ENCODE assay signal across 14 cellular contexts in the genomic region with DNA sequence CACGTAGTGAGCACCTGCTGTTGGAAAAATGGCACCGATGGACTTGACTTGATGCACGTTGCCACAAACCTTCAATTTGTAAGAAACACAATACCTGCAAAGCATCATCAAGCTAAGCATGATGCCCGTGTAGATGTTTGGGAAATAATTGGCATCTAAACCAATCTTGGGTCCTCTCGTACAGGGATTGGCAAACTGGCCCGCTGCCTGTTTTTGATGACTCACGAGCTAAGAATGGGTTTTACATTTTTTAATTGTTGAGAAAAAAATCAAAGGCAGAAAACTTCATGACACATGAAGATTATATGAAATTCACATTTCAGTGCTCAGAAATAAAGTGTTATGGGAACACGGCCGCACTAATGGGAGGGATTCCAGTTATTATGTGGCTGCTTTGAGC. TPM values are rescaled to one million over a fixed set of nuclear protein-coding genes. Genes with fewer than 3 reads are reported as not detected.
A peak's percentile ranks its signal among the peaks of the same experiment; 100 is the strongest.
DNase-seq lines count a peak whose midpoint lies in the region; ATAC-seq, FAIRE-seq and TF ChIP-seq lines count a peak whose summit lies in the region.
"Had no signal": no experiment of that assay in that cellular context is flagged by ENCODE, and none has a peak within 500 bp of the region (broad histone marks: within the 10 kb centered on the region; RNA-seq: fewer than 3 reads in every experiment).

No MANE protein-coding gene starts in this region.

- peaks cover 39% of the 10 kb centered on the region for H3K36me3 Mint-ChIP-seq in activated CD8-positive, alpha-beta memory T cell treated with anti-CD3 and anti-CD28 coated beads, Interleukin-2, amount 10 ng/mL, durations not matched to agents 7 days and 5 days

- H3K27me3 ChIP-seq in GM12878 (replicated peaks in 1 of 2; ENCODE audit: control insufficient read depth in 2 of 2, insufficient read depth in 2 of 2, low read length in 1 of 2): no peaks in the 10 kb centered on the region
- H3K27me3 ChIP-seq: ascending aorta, sigmoid colon, vagina had no signal

- H3K4me2 ChIP-seq in A549 (peak overlapping the region; percentile 21), GM12878 (ENCODE audit: control insufficient read depth, insufficient read depth) (no peak overlapping the region)

- TF ChIP-seq RAD21 in A549 (conservative IDR thresholded peaks at IDR 0.05 in 1 of 2, IDR thresholded peaks at IDR 0.05 in 1 of 2) (no peak), GM12878 (IDR thresholded peaks at IDR 0.05; ENCODE audit: insufficient read depth, low read depth, low read length) (no peak)

- H3K27ac ChIP-seq in A549: peak overlapping the region in 1 of 2 experiments; percentile 39; a peak in 3 of 6 replicates
- H3K27ac ChIP-seq in GM12878 (ENCODE audit: control insufficient read depth, insufficient read depth): no peak overlapping the region
- H3K27ac ChIP-seq: vagina had no signal

- POLR2A ChIA-PET in A549 (lab: Yijun Ruan, JAX) (interaction anchor here (1.2 kb wide), 1 partner anchor 50 kb away, joined by 3 read pairs; no protein-coding TSS in a partner anchor), GM12878 (lab: Charles Lee) (no interaction called here)

- TF ChIP-seq POLR2A in A549 (IDR thresholded peaks at IDR 0.05; ENCODE audit: low read length) (no peak), GM12878 (IDR thresholded peaks at IDR 0.05; ENCODE audit: low read depth, low read length) (no peak)

- H3K4me1 ChIP-seq in A549 (peaks cover 23% of the 10 kb centered on the region), GM12878 (ENCODE audit: control insufficient read depth, insufficient read depth, low read length) (no peaks in the 10 kb centered on the region; the same call in 1 of the 2 replicates)

- in situ Hi-C loops in GM12878 (cut with MboI): no loop called here

- ATAC-seq in A549: peak in 1 of 2 experiments; percentile 20; a peak in 1 of 6 replicates
- no peak for ATAC-seq in GM12878
- no peak for ATAC-seq in GM19397 (IDR thresholded peaks at IDR 0.05; ENCODE audit: unreplicated experiment)
- no peak for ATAC-seq in activated CD8-positive, alpha-beta memory T cell treated with anti-CD3 and anti-CD28 coated beads, Interleukin-2, amount 10 ng/mL, durations not matched to agents 7 days and 5 days

- WGBS in A549 (ENCODE audit: missing lambda C conversion rate): 42% methylated on average over 9 of the region's 9 CpGs
- WGBS in GM12878 (ENCODE audit: insufficient coverage, insufficient replicate concordance, low lambda C conversion rate, missing lambda C conversion rate): 88% methylated on average over 9 of the region's 9 CpGs

- RAD21 ChIA-PET in GM12878 (lab: Charles Lee; ENCODE audit: unreplicated experiment): no interaction called here

- intact Hi-C loops in GM12878 (cut with micrococcal nuclease; ENCODE audit: unreplicated experiment): no loop called here

- no peak overlapping the region for H3K4me3 Mint-ChIP-seq in activated CD8-positive, alpha-beta memory T cell treated with anti-CD3 and anti-CD28 coated beads, Interleukin-2, amount 10 ng/mL, durations not matched to agents 7 days and 5 days

- H3K9me3 ChIP-seq in A549: no peaks in the 10 kb centered on the region
- no peaks in the 10 kb centered on the region; the same call in 2 of the 3 replicates for H3K9me3 ChIP-seq in GM12878 (replicated peaks; ENCODE audit: control insufficient read depth, insufficient read depth, low read length)
- H3K9me3 ChIP-seq: ascending aorta, sigmoid colon, vagina had no signal

- H3K27me3 Mint-ChIP-seq in activated CD8-positive, alpha-beta memory T cell treated with anti-CD3 and anti-CD28 coated beads, Interleukin-2, amount 10 ng/mL, durations not matched to agents 7 days and 5 days: no peaks in the 10 kb centered on the region

- H3K9me3 Mint-ChIP-seq in activated CD8-positive, alpha-beta memory T cell treated with anti-CD3 and anti-CD28 coated beads, Interleukin-2, amount 10 ng/mL, durations not matched to agents 7 days and 5 days (ENCODE audit: low read depth): no peaks in the 10 kb centered on the region

- FAIRE-seq in A549 (lab: Jason Lieb, UNC) (peak; percentile 39), GM12878 (lab: Jason Lieb, UNC) (no peak)

- peaks cover 19% of the 10 kb centered on the region for H3K4me1 Mint-ChIP-seq in activated CD8-positive, alpha-beta memory T cell treated with anti-CD3 and anti-CD28 coated beads, Interleukin-2, amount 10 ng/mL, durations not matched to agents 7 days and 5 days

- H3K79me2 ChIP-seq in GM12878 (ENCODE audit: control insufficient read depth, insufficient read depth, low read length): peaks cover 32% of the 10 kb centered on the region

- no peak overlapping the region for H3K27ac Mint-ChIP-seq in activated CD8-positive, alpha-beta memory T cell treated with anti-CD3 and anti-CD28 coated beads, Interleukin-2, amount 10 ng/mL, durations not matched to agents 7 days and 5 days

- H3K9ac ChIP-seq in GM12878 (ENCODE audit: control insufficient read depth, insufficient read depth, low read length): no peak overlapping the region

- SMC1A ChIA-PET in GM12878 (lab: Charles Lee; ENCODE audit: uncharacterized antibody, unreplicated experiment): no interaction called here

- no peak for TF ChIP-seq EP300 in A549 (IDR thresholded peaks at IDR 0.05)
- TF ChIP-seq EP300 in GM12878 (IDR thresholded peaks at IDR 0.05; ENCODE audit: borderline replicate concordance in 1 of 2, control insufficient read depth in 1 of 2, low read depth in 2 of 2, low read length in 2 of 2): no peak

- peak in 1 of 2 experiments; percentile 36 for DNase-seq in A549 (ENCODE audit: low read depth in 1 of 2, low spot score in 1 of 2)
- peak; percentile 82 for DNase-seq in HS-5 (ENCODE audit: low read depth)
- no peak for DNase-seq in GM12878 (ENCODE audit: low read depth, low spot score)
- peak; percentile 80 for DNase-seq in hepatic stellate cell (ENCODE audit: low spot score)
- no peak for DNase-seq in activated CD8-positive, alpha-beta memory T cell treated with anti-CD3 and anti-CD28 coated beads, Interleukin-2, amount 10 ng/mL, durations not matched to agents 7 days and 5 days
- DNase-seq in MV-4-11 (lab: John Stamatoyannopoulos, UW): no peak
- DNase-seq in cerebellar nuclear complex (lab: John Stamatoyannopoulos, UW): no peak
- DNase-seq: GF-D8, head of caudate nucleus, NCI-H146, sigmoid colon had no signal

- CTCF ChIA-PET in A549 (lab: Yijun Ruan, JAX): interaction anchor here (1.0 to 3.7 kb wide), 8 partner anchors 10 to 98 kb away, joined by 3 to 15 read pairs (median 4); no protein-coding TSS in a partner anchor
- CTCF ChIA-PET in GM12878 (lab: Yijun Ruan, JAX): no interaction called here
- CTCF ChIA-PET in activated CD8-positive, alpha-beta memory T cell treated with anti-CD3 and anti-CD28 coated beads, Interleukin-2, amount 10 ng/mL, durations not matched to agents 7 days and 5 days (lab: Charles Lee): interaction anchor here (1.0 to 1.7 kb wide), 2 partner anchors 9 to 18 kb away, joined by 3 to 4 read pairs; no protein-coding TSS in a partner anchor

- H4K20me1 ChIP-seq in GM12878 (ENCODE audit: control insufficient read depth, insufficient read depth): no peaks in the 10 kb centered on the region; the same call in 1 of the 2 replicates

- H2AFZ ChIP-seq in GM12878 (ENCODE audit: control insufficient read depth, low read depth, low read length): no peak overlapping the region

- peaks cover 2 to 4% of the 10 kb centered on the region in 2 experiments; a peak in 3 of 4 replicates for H3K36me3 ChIP-seq in GM12878 (ENCODE audit: control insufficient read depth in 2 of 2, insufficient read depth in 2 of 2, low read length in 1 of 2)
- H3K36me3 ChIP-seq: vagina had no signal

- BruUV-seq in GM12878 (replicated peaks; lab: Mats Ljungman, UMichigan): TSS peak; percentile 14

- TF ChIP-seq CTCF in A549 (IDR thresholded peaks at IDR 0.05) (no peak), GM12878 (IDR thresholded peaks at IDR 0.05 in 2 of 3, conservative IDR thresholded peaks at IDR 0.05 in 1 of 3; ENCODE audit: control insufficient read depth in 2 of 3, extremely low read depth in 1 of 3, insufficient read depth in 1 of 3, low read depth in 3 of 3, low read length in 3 of 3) (no peak)

- H3K4me3 ChIP-seq in A549: no peak overlapping the region
- H3K4me3 ChIP-seq in GM12878: no peak overlapping the region
- H3K4me3 ChIP-seq: ascending aorta, sigmoid colon, vagina had no signal

RNA-seq across cellular contexts. Expression of a gene that starts 10.9 kb away (rescaled TPM):
- polyA plus RNA-seq in A549 (2011; rRNA removed): 46.8 and 52.7 TPM in 2 replicates
- 105 and 111 TPM in 2 replicates for polyA plus RNA-seq in A549 (2012; cell fraction: cytosol; rRNA removed)
- 523 and 668 TPM in 2 replicates for polyA plus RNA-seq in A549 (2012; cell fraction: nucleus; rRNA removed)
- 80.7 to 89.8 TPM (median 86.7 TPM) in 3 replicates for polyA plus RNA-seq in A549 (2017; fragmentation: RNase III; extraction: RNeasy Plus Mini Kit Qiagen cat#74134 plus additional on column Dnase treatment)
- polyA minus RNA-seq in A549 (2011; rRNA and poly(A)+ RNA removed): 42.6 and 67.3 TPM in 2 replicates
- total RNA-seq in GM12878 (2013; cell fraction: nucleolus; rRNA removed): 130 and 153 TPM in 2 replicates
- total RNA-seq in GM12878 (2014; rRNA removed): 53.3 and 62.6 TPM in 2 replicates
- total RNA-seq in GM12878 (2014; rRNA removed; fragmentation: Illumina TruSeq; extraction: Trizol): 28.1 and 30.8 TPM in 2 replicates
- 138 and 162 TPM in 2 replicates for total RNA-seq in GM12878 (2021)
- polyA plus RNA-seq in GM12878 (2011; ENCODE audit: low read depth): 20.4 TPM
- 26.0 and 52.3 TPM in 2 replicates for polyA plus RNA-seq in GM12878 (2011; rRNA removed)
- 41.2 and 55.8 TPM in 2 replicates for polyA plus RNA-seq in GM12878 (2011; cell fraction: cytosol; rRNA removed)
- polyA plus RNA-seq in GM12878 (2011; cell fraction: nucleus; rRNA removed): 459 and 605 TPM in 2 replicates
- 68.8 and 74.0 TPM in 2 replicates for polyA plus RNA-seq in GM12878 (2012)
- polyA plus RNA-seq in GM12878 (2014; fragmentation: Illumina TruSeq; extraction: Trizol): 9.6 and 30.4 TPM in 2 replicates
- under 1 TPM; 0.14 to 0.69 TPM for polyA plus RNA-seq in GM12878 (2014; fragmentation: Nextera tagmentation; extraction: Ambion mirVana)
- polyA plus RNA-seq in GM12878 (2014; rRNA removed): 114 and 134 TPM in 2 replicates
- polyA plus RNA-seq in GM12878 (2016; fragmentation: Nextera tagmentation; extraction: Ambion mirVana): 10 to 100 TPM in 1 of 2 experiments, 1 to 10 TPM in 1; 7.7 to 10.3 TPM
- polyA minus RNA-seq in GM12878 (2011; rRNA and poly(A)+ RNA removed): 22.1 and 40.2 TPM in 2 replicates
- 42.9 and 49.3 TPM in 2 replicates for polyA minus RNA-seq in GM12878 (2011; cell fraction: cytosol; rRNA and poly(A)+ RNA removed)
- 62.5 and 113 TPM in 2 replicates for polyA minus RNA-seq in GM12878 (2011; cell fraction: nucleus; rRNA and poly(A)+ RNA removed)
- 100 to 1,000 TPM; 134 to 141 TPM for total RNA-seq in activated CD8-positive, alpha-beta memory T cell treated with anti-CD3 and anti-CD28 coated beads, Interleukin-2, amount 10 ng/mL, durations not matched to agents 7 days and 5 days

RNA-seq across cellular contexts. Expression of a gene that starts 32.2 kb away (rescaled TPM):
- polyA plus RNA-seq in A549 (2011; rRNA removed) (0.06 and 0.19 TPM in 2 replicates), A549 (2017; fragmentation: RNase III; extraction: RNeasy Plus Mini Kit Qiagen cat#74134 plus additional on column Dnase treatment) (0.23 to 0.51 TPM (median 0.26 TPM) in 3 replicates), GM12878 (2011; rRNA removed) (0.12 and 0.15 TPM in 2 replicates), GM12878 (2014; fragmentation: Illumina TruSeq; extraction: Trizol) (0.12 TPM in 1 of 2 replicates, not detected in the other), GM12878 (2014; fragmentation: Nextera tagmentation; extraction: Ambion mirVana) (under 1 TPM in 1 of 2 experiments, not detected in 1; 0.02 TPM), GM12878 (2014; rRNA removed) (0.63 and 0.80 TPM in 2 replicates), GM12878 (2016; fragmentation: Nextera tagmentation; extraction: Ambion mirVana) (1 to 10 TPM; 1.1 to 1.3 TPM)
- polyA plus RNA-seq in A549 (2012; cell fraction: cytosol; rRNA removed): 0.08 and 0.12 TPM in 2 replicates
- polyA plus RNA-seq in A549 (2012; cell fraction: nucleus; rRNA removed): 0.65 and 0.84 TPM in 2 replicates
- polyA minus RNA-seq in A549 (2011; rRNA and poly(A)+ RNA removed): 0.44 and 0.50 TPM in 2 replicates
- 1.2 and 2.5 TPM in 2 replicates for total RNA-seq in GM12878 (2013; cell fraction: nucleolus; rRNA removed)
- total RNA-seq in GM12878 (2014; rRNA removed) (0.49 and 1.0 TPM in 2 replicates), GM12878 (2014; rRNA removed; fragmentation: Illumina TruSeq; extraction: Trizol) (0.54 and 0.64 TPM in 2 replicates), GM12878 (2021) (2.7 and 4.0 TPM in 2 replicates)
- polyA plus RNA-seq in GM12878 (2011; ENCODE audit: low read depth): 0.18 TPM
- polyA plus RNA-seq in GM12878 (2011; cell fraction: cytosol; rRNA removed): 0.15 and 0.32 TPM in 2 replicates
- 2.1 and 2.2 TPM in 2 replicates for polyA plus RNA-seq in GM12878 (2011; cell fraction: nucleus; rRNA removed)
- 0.32 and 0.34 TPM in 2 replicates for polyA plus RNA-seq in GM12878 (2012)
- 0.10 and 0.15 TPM in 2 replicates for polyA minus RNA-seq in GM12878 (2011; rRNA and poly(A)+ RNA removed)
- not detected in 2 replicates for polyA minus RNA-seq in GM12878 (2011; cell fraction: cytosol; rRNA and poly(A)+ RNA removed)
- polyA minus RNA-seq in GM12878 (2011; cell fraction: nucleus; rRNA and poly(A)+ RNA removed): 0.38 and 0.60 TPM in 2 replicates
- total RNA-seq in activated CD8-positive, alpha-beta memory T cell treated with anti-CD3 and anti-CD28 coated beads, Interleukin-2, amount 10 ng/mL, durations not matched to agents 7 days and 5 days: 1 to 10 TPM; 3.4 to 3.7 TPM
- total RNA-seq: ascending aorta, sigmoid colon, vagina had no signal

RNA-seq across cellular contexts. Expression of a gene that starts 44.1 kb away (rescaled TPM):
- polyA plus RNA-seq in A549 (2011; rRNA removed): 36.2 and 41.0 TPM in 2 replicates
- polyA plus RNA-seq in A549 (2012; cell fraction: cytosol; rRNA removed): 192 and 210 TPM in 2 replicates
- polyA plus RNA-seq in A549 (2012; cell fraction: nucleus; rRNA removed): 220 and 295 TPM in 2 replicates
- 55.6 to 68.4 TPM (median 67.3 TPM) in 3 replicates for polyA plus RNA-seq in A549 (2017; fragmentation: RNase III; extraction: RNeasy Plus Mini Kit Qiagen cat#74134 plus additional on column Dnase treatment)
- 8.9 and 14.4 TPM in 2 replicates for polyA minus RNA-seq in A549 (2011; rRNA and poly(A)+ RNA removed)
- total RNA-seq in GM12878 (2013; cell fraction: nucleolus; rRNA removed): not detected in 2 replicates
- 0.11 TPM in 1 of 2 replicates, not detected in the other for total RNA-seq in GM12878 (2014; rRNA removed)
- not detected in 2 replicates for total RNA-seq in GM12878 (2014; rRNA removed; fragmentation: Illumina TruSeq; extraction: Trizol)
- total RNA-seq in GM12878 (2021): 0.49 and 0.61 TPM in 2 replicates
- polyA plus RNA-seq in GM12878 (2011; ENCODE audit: low read depth): not detected
- polyA plus RNA-seq in GM12878 (2011; rRNA removed): 0.04 TPM in 1 of 2 replicates, not detected in the other
- 0.39 and 0.40 TPM in 2 replicates for polyA plus RNA-seq in GM12878 (2011; cell fraction: cytosol; rRNA removed)
- polyA plus RNA-seq in GM12878 (2011; cell fraction: nucleus; rRNA removed): 0.37 and 0.57 TPM in 2 replicates
- polyA plus RNA-seq in GM12878 (2012): 0.15 and 0.22 TPM in 2 replicates
- polyA plus RNA-seq in GM12878 (2014; fragmentation: Illumina TruSeq; extraction: Trizol): not detected in 2 replicates
- polyA plus RNA-seq in GM12878 (2014; fragmentation: Nextera tagmentation; extraction: Ambion mirVana): not detected
- polyA plus RNA-seq in GM12878 (2014; rRNA removed): not detected in 2 replicates
- under 1 TPM; 0.37 to 0.62 TPM for polyA plus RNA-seq in GM12878 (2016; fragmentation: Nextera tagmentation; extraction: Ambion mirVana)
- not detected in 2 replicates for polyA minus RNA-seq in GM12878 (2011; rRNA and poly(A)+ RNA removed)
- 2.9 and 4.2 TPM in 2 replicates for polyA minus RNA-seq in GM12878 (2011; cell fraction: cytosol; rRNA and poly(A)+ RNA removed)
- 1.4 TPM in 1 of 2 replicates, not detected in the other for polyA minus RNA-seq in GM12878 (2011; cell fraction: nucleus; rRNA and poly(A)+ RNA removed)
- total RNA-seq in activated CD8-positive, alpha-beta memory T cell treated with anti-CD3 and anti-CD28 coated beads, Interleukin-2, amount 10 ng/mL, durations not matched to agents 7 days and 5 days: under 1 TPM in 1 of 2 experiments, not detected in 1; 0.68 TPM

RNA-seq across cellular contexts. Expression of a gene that starts 56.2 kb away (rescaled TPM):
- polyA plus RNA-seq in A549 (2011; rRNA removed): 196 and 280 TPM in 2 replicates
- polyA plus RNA-seq in A549 (2012; cell fraction: cytosol; rRNA removed): 1,772 and 1,826 TPM in 2 replicates
- 674 and 890 TPM in 2 replicates for polyA plus RNA-seq in A549 (2012; cell fraction: nucleus; rRNA removed)
- polyA plus RNA-seq in A549 (2017; fragmentation: RNase III; extraction: RNeasy Plus Mini Kit Qiagen cat#74134 plus additional on column Dnase treatment): 837 to 1,023 TPM (median 999 TPM) in 3 replicates
- 60.5 and 132 TPM in 2 replicates for polyA minus RNA-seq in A549 (2011; rRNA and poly(A)+ RNA removed)
- total RNA-seq in GM12878 (2013; cell fraction: nucleolus; rRNA removed): 20.9 and 21.9 TPM in 2 replicates
- total RNA-seq in GM12878 (2014; rRNA removed): 99.4 and 101 TPM in 2 replicates
- total RNA-seq in GM12878 (2014; rRNA removed; fragmentation: Illumina TruSeq; extraction: Trizol): 87.3 and 90.6 TPM in 2 replicates
- 177 and 188 TPM in 2 replicates for total RNA-seq in GM12878 (2021)
- 110 TPM for polyA plus RNA-seq in GM12878 (2011; ENCODE audit: low read depth)
- 36.3 and 174 TPM in 2 replicates for polyA plus RNA-seq in GM12878 (2011; rRNA removed)
- 236 and 406 TPM in 2 replicates for polyA plus RNA-seq in GM12878 (2011; cell fraction: cytosol; rRNA removed)
- polyA plus RNA-seq in GM12878 (2011; cell fraction: nucleus; rRNA removed): 273 and 302 TPM in 2 replicates
- polyA plus RNA-seq in GM12878 (2012): 224 and 253 TPM in 2 replicates
- polyA plus RNA-seq in GM12878 (2014; fragmentation: Illumina TruSeq; extraction: Trizol): 8.1 and 81.1 TPM in 2 replicates
- polyA plus RNA-seq in GM12878 (2014; fragmentation: Nextera tagmentation; extraction: Ambion mirVana): 100 to 1,000 TPM in 1 of 2 experiments, 10 to 100 TPM in 1; 66.8 to 134 TPM
- polyA plus RNA-seq in GM12878 (2014; rRNA removed): 259 and 269 TPM in 2 replicates
- polyA plus RNA-seq in GM12878 (2016; fragmentation: Nextera tagmentation; extraction: Ambion mirVana): 100 to 1,000 TPM; 207 to 230 TPM
- 26.0 and 61.0 TPM in 2 replicates for polyA minus RNA-seq in GM12878 (2011; rRNA and poly(A)+ RNA removed)
- 42.5 and 76.2 TPM in 2 replicates for polyA minus RNA-seq in GM12878 (2011; cell fraction: cytosol; rRNA and poly(A)+ RNA removed)
- 17.5 and 28.7 TPM in 2 replicates for polyA minus RNA-seq in GM12878 (2011; cell fraction: nucleus; rRNA and poly(A)+ RNA removed)
- total RNA-seq in activated CD8-positive, alpha-beta memory T cell treated with anti-CD3 and anti-CD28 coated beads, Interleukin-2, amount 10 ng/mL, durations not matched to agents 7 days and 5 days: 100 to 1,000 TPM; 546 to 574 TPM

Comparison
In these comparisons a context has a peak if more than half of its experiments do, and no peak if none do; other contexts are left out.
1. DNase-seq: peak in HS-5 (single experiment) and hepatic stellate cell (single experiment); none in GM12878 (single experiment), activated CD8-positive, alpha-beta memory T cell treated with anti-CD3 and anti-CD28 coated beads, Interleukin-2, amount 10 ng/mL, durations not matched to agents 7 days and 5 days (single experiment), MV-4-11 (single experiment) and cerebellar nuclear complex (0 of 2).